Comparison of ENCODE assay signal across 14 cellular contexts in the genomic region with DNA sequence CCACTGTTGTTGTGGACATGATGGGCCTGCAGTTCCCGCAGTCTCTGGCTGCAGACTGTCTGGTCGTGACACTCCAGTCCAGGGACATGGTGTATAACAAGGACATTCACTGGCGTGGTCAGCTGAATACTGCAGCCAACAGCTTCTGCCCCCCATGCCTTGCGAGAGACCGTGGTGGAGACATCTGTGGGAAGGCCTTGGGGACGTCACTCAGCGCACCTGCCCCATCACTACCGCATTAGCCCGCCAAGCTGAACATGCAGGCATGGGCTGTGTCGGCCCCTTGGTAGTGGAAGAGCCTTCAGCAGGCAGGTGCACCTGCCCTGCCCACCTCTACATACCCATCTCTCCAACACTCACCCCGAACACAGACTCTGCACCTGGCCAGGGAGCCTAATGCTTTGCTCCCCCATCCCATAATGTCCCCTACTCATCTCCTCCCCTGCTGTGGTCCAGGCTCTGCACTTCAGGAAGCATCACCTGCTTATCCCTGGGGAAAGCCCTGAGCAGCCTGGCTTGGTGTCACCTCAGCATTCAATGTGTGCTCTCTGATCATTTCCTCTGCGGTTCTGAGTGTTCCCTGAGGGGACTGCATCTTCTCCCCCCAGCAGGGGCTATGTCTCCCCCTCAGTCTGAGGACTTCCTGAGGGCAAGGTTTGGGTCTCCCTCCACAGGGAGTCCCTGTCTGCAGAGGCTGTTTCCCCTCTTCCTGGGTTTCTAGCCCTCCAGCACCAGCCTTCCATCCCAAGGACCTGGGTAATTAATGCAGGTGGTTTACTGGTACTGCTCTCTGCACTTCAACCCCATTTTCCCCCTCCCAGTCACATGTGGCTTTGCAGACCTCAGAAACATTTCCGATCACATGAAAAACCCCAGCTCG. TPM values are rescaled to one million over a fixed set of nuclear protein-coding genes. Genes with fewer than 3 reads are reported as not detected.
DNase-seq lines count a peak whose midpoint lies in the region; ATAC-seq and TF ChIP-seq lines count a peak whose summit lies in the region.
"Had no signal": no experiment of that assay in that cellular context is flagged by ENCODE, and none has a peak within 500 bp of the region (broad histone marks: within the 10 kb centered on the region; RNA-seq: fewer than 3 reads in every experiment).

No MANE protein-coding gene starts in this region.

- H2AFZ ChIP-seq in KMS-11 (ENCODE audit: low read depth) (peak overlapping the region; percentile 61), GM23248 (no peak overlapping the region)

- H3K9me3 ChIP-seq in GM23248 (ENCODE audit: low read depth), result no peaks in the 10 kb centered on the region
- H3K9me3 ChIP-seq: A549, thyroid gland had no signal

- peak; percentile 52 for ATAC-seq in activated CD4-positive, alpha-beta T cell treated with anti-CD3 and anti-CD28 coated beads for 36 hours
- ATAC-seq in activated CD8-positive, alpha-beta T cell treated with anti-CD3 and anti-CD28 coated beads, Interleukin-2, amount 10 ng/mL, durations not matched to agents 7 days and 5 days, result peak; percentile 59
- ATAC-seq in stimulated activated memory B cell treated with anti-CD40 and anti-IgM and Interleukin-4, amounts not matched to agents 10 μg/mL and 1 μg/mL and 100 μg/mL, for 72 hours, result peak; percentile 62
- ATAC-seq in HG03108 (IDR thresholded peaks at IDR 0.05; ENCODE audit: unreplicated experiment) (no peak), HG02642 (IDR thresholded peaks at IDR 0.05; ENCODE audit: poor library complexity, unreplicated experiment) (no peak)
- ATAC-seq: foreskin keratinocyte had no signal

- in situ Hi-C loops in GM23248 (cut with MboI), result no loop called here

- peaks cover 9% of the 10 kb centered on the region for H3K27me3 Mint-ChIP-seq in activated CD4-positive, alpha-beta T cell treated with anti-CD3 and anti-CD28 coated beads for 36 hours
- peaks cover 54% of the 10 kb centered on the region for H3K27me3 Mint-ChIP-seq in activated CD8-positive, alpha-beta T cell treated with anti-CD3 and anti-CD28 coated beads, Interleukin-2, amount 10 ng/mL, durations not matched to agents 7 days and 5 days (ENCODE audit: low read depth)
- H3K27me3 Mint-ChIP-seq in stimulated activated memory B cell treated with anti-CD40 and anti-IgM and Interleukin-4, amounts not matched to agents 10 μg/mL and 1 μg/mL and 100 μg/mL, for 72 hours, result peaks cover 98% of the 10 kb centered on the region

- H3K27me3 ChIP-seq in KMS-11 (ENCODE audit: insufficient read depth, low read depth) (no peaks in the 10 kb centered on the region), GM23248 (replicated peaks; ENCODE audit: insufficient read depth) (peaks cover 24% of the 10 kb centered on the region)
- H3K27me3 ChIP-seq: thyroid gland had no signal

- H3K4me3 ChIP-seq in KMS-11 (IDR thresholded peaks at IDR 0.05; ENCODE audit: insufficient read depth, low read depth, low read length) (no peak overlapping the region), GM23248 (no peak overlapping the region)
- H3K4me3 ChIP-seq: A549, thyroid gland had no signal

- TF ChIP-seq CTCF in KMS-11 (conservative IDR thresholded peaks at IDR 0.05; ENCODE audit: low read depth, low read length), result no peak

- no peaks in the 10 kb centered on the region for H3K36me3 Mint-ChIP-seq in activated CD4-positive, alpha-beta T cell treated with anti-CD3 and anti-CD28 coated beads for 36 hours (ENCODE audit: low read depth)
- H3K36me3 Mint-ChIP-seq in activated CD8-positive, alpha-beta T cell treated with anti-CD3 and anti-CD28 coated beads, Interleukin-2, amount 10 ng/mL, durations not matched to agents 7 days and 5 days (ENCODE audit: low read depth), result no peaks in the 10 kb centered on the region
- no peaks in the 10 kb centered on the region for H3K36me3 Mint-ChIP-seq in stimulated activated memory B cell treated with anti-CD40 and anti-IgM and Interleukin-4, amounts not matched to agents 10 μg/mL and 1 μg/mL and 100 μg/mL, for 72 hours

- peaks cover 33% of the 10 kb centered on the region for H3K4me1 Mint-ChIP-seq in activated CD4-positive, alpha-beta T cell treated with anti-CD3 and anti-CD28 coated beads for 36 hours
- peaks cover 36% of the 10 kb centered on the region for H3K4me1 Mint-ChIP-seq in activated CD8-positive, alpha-beta T cell treated with anti-CD3 and anti-CD28 coated beads, Interleukin-2, amount 10 ng/mL, durations not matched to agents 7 days and 5 days (ENCODE audit: low read depth)
- H3K4me1 Mint-ChIP-seq in stimulated activated memory B cell treated with anti-CD40 and anti-IgM and Interleukin-4, amounts not matched to agents 10 μg/mL and 1 μg/mL and 100 μg/mL, for 72 hours, result peaks cover 34% of the 10 kb centered on the region

- H3F3A ChIP-seq in GM23248 (ENCODE audit: insufficient read depth), result no peaks in the 10 kb centered on the region

- H3K9me2 ChIP-seq in GM23248 (ENCODE audit: insufficient read depth), result no peaks in the 10 kb centered on the region

- no peaks in the 10 kb centered on the region for H3K9me3 Mint-ChIP-seq in activated CD4-positive, alpha-beta T cell treated with anti-CD3 and anti-CD28 coated beads for 36 hours (ENCODE audit: low read depth)
- H3K9me3 Mint-ChIP-seq in activated CD8-positive, alpha-beta T cell treated with anti-CD3 and anti-CD28 coated beads, Interleukin-2, amount 10 ng/mL, durations not matched to agents 7 days and 5 days (ENCODE audit: insufficient read depth), result no peaks in the 10 kb centered on the region
- H3K9me3 Mint-ChIP-seq in stimulated activated memory B cell treated with anti-CD40 and anti-IgM and Interleukin-4, amounts not matched to agents 10 μg/mL and 1 μg/mL and 100 μg/mL, for 72 hours, result no peaks in the 10 kb centered on the region

- CTCF ChIA-PET in activated CD4-positive, alpha-beta T cell treated with anti-CD3 and anti-CD28 coated beads for 36 hours (lab: Charles Lee), result interaction anchor here (0.6 to 3.4 kb wide), 7 partner anchors 7 to 438 kb away, joined by 3 to 20 read pairs (median 3); no protein-coding TSS in a partner anchor
- CTCF ChIA-PET in activated CD8-positive, alpha-beta T cell treated with anti-CD3 and anti-CD28 coated beads, Interleukin-2, amount 10 ng/mL, durations not matched to agents 7 days and 5 days (lab: Charles Lee), result interaction anchor here (2.8 to 4.5 kb wide), 3 partner anchors 8 to 150 kb away, joined by 10 to 25 read pairs (median 19); a partner anchor contains a TSS

- intact Hi-C loops in activated CD4-positive, alpha-beta T cell treated with anti-CD3 and anti-CD28 coated beads for 36 hours (cut with DNase I, micrococcal nuclease), result no loop called here

- H3K9ac ChIP-seq in KMS-11 (peak overlapping the region; percentile 65), GM23248 (no peak overlapping the region)

- H3K79me2 ChIP-seq in KMS-11 (ENCODE audit: insufficient read depth, low read depth) (0 out of 2 replicates have a peak, but pooled peaks cover 8% of the 10 kb centered on the region), GM23248 (ENCODE audit: insufficient read depth) (no peaks in the 10 kb centered on the region)

- no peak overlapping the region for H3K27ac Mint-ChIP-seq in activated CD4-positive, alpha-beta T cell treated with anti-CD3 and anti-CD28 coated beads for 36 hours
- H3K27ac Mint-ChIP-seq in activated CD8-positive, alpha-beta T cell treated with anti-CD3 and anti-CD28 coated beads, Interleukin-2, amount 10 ng/mL, durations not matched to agents 7 days and 5 days, result no peak overlapping the region
- H3K27ac Mint-ChIP-seq in stimulated activated memory B cell treated with anti-CD40 and anti-IgM and Interleukin-4, amounts not matched to agents 10 μg/mL and 1 μg/mL and 100 μg/mL, for 72 hours, result no peak overlapping the region

- H4K20me1 ChIP-seq in KMS-11 (ENCODE audit: insufficient read depth), result no peaks in the 10 kb centered on the region
- no peaks in the 10 kb centered on the region for H4K20me1 ChIP-seq in GM23248 (ENCODE audit: insufficient read depth)

- POLR2A ChIA-PET in activated CD4-positive, alpha-beta T cell treated with anti-CD3 and anti-CD28 coated beads for 36 hours (lab: Charles Lee), result no interaction called here
- POLR2A ChIA-PET in activated CD8-positive, alpha-beta T cell treated with anti-CD3 and anti-CD28 coated beads, Interleukin-2, amount 10 ng/mL, durations not matched to agents 7 days and 5 days (lab: Charles Lee), result no interaction called here

- H3K4me3 Mint-ChIP-seq in activated CD4-positive, alpha-beta T cell treated with anti-CD3 and anti-CD28 coated beads for 36 hours, result no peak overlapping the region
- H3K4me3 Mint-ChIP-seq in activated CD8-positive, alpha-beta T cell treated with anti-CD3 and anti-CD28 coated beads, Interleukin-2, amount 10 ng/mL, durations not matched to agents 7 days and 5 days, result no peak overlapping the region
- H3K4me3 Mint-ChIP-seq in stimulated activated memory B cell treated with anti-CD40 and anti-IgM and Interleukin-4, amounts not matched to agents 10 μg/mL and 1 μg/mL and 100 μg/mL, for 72 hours, result no peak overlapping the region

- DNase-seq in activated CD4-positive, alpha-beta T cell treated with anti-CD3 and anti-CD28 coated beads for 36 hours, result peak; percentile 32
- no peak for DNase-seq in activated CD4-positive, alpha-beta T cell treated with anti-CD3 and anti-CD28 coated beads for 4 hours
- peak; percentile 24 for DNase-seq in activated CD8-positive, alpha-beta T cell treated with anti-CD3 and anti-CD28 coated beads, Interleukin-2, amount 10 ng/mL, durations not matched to agents 7 days and 5 days
- no peak for DNase-seq in GM23248
- DNase-seq: activated CD4-positive, alpha-beta T cell treated with anti-CD3 and anti-CD28 coated beads, Interleukin-2, amount 50 U/mL, for 48 hours; foreskin keratinocyte; right cardiac atrium; thyroid gland had no signal

- WGBS in GM23248 (ENCODE audit: low coverage in 1 of 2, low lambda C conversion rate in 2 of 2, missing lambda C conversion rate in 2 of 2), 2 experiments, result 43 to 47% methylated on average over 14 of the region's 14 CpGs

- H3K36me3 ChIP-seq in KMS-11 (ENCODE audit: insufficient read depth) (no peaks in the 10 kb centered on the region), GM23248 (ENCODE audit: low read depth) (no peaks in the 10 kb centered on the region)
- H3K36me3 ChIP-seq: thyroid gland had no signal

- H3K4me2 ChIP-seq in KMS-11 (peak overlapping the region; percentile 72), GM23248 (ENCODE audit: unreplicated experiment) (no peak overlapping the region)
- H3K4me2 ChIP-seq: A549 had no signal

- H3K27ac ChIP-seq in KMS-11 (peak overlapping the region; percentile 89), GM23248 (no peak overlapping the region)
- H3K27ac ChIP-seq: A549, foreskin keratinocyte, thyroid gland had no signal

- H3K4me1 ChIP-seq in KMS-11 (ENCODE audit: low read depth, poor library complexity, severe bottlenecking), result peaks cover 65% of the 10 kb centered on the region
- H3K4me1 ChIP-seq in GM23248 (ENCODE audit: insufficient read depth), result no peaks in the 10 kb centered on the region
- H3K4me1 ChIP-seq: A549, thyroid gland had no signal

RNA-seq across cellular contexts. Expression of a gene that starts 3.2 kb away (rescaled TPM):
- total RNA-seq in activated CD4-positive, alpha-beta T cell treated with anti-CD3 and anti-CD28 coated beads for 36 hours, result under 1 TPM in 1 of 2 experiments, not detected in 1; 0.09 TPM
- total RNA-seq in activated CD8-positive, alpha-beta T cell treated with anti-CD3 and anti-CD28 coated beads, Interleukin-2, amount 10 ng/mL, durations not matched to agents 7 days and 5 days, result not detected
- not detected in 2 replicates for total RNA-seq in GM23248 (2014; rRNA removed; shearing (Covaris generic))
- not detected in 2 replicates for polyA plus RNA-seq in GM23248 (2016; fragmentation: Nextera tagmentation; extraction: Ambion mirVana)
- total RNA-seq: right cardiac atrium, thyroid gland had no signal
- polyA plus RNA-seq: A549, right cardiac atrium had no signal

RNA-seq across cellular contexts. Expression of a gene that starts 12.2 kb away (rescaled TPM):
- not detected for total RNA-seq in activated CD4-positive, alpha-beta T cell treated with anti-CD3 and anti-CD28 coated beads for 36 hours
- total RNA-seq in activated CD8-positive, alpha-beta T cell treated with anti-CD3 and anti-CD28 coated beads, Interleukin-2, amount 10 ng/mL, durations not matched to agents 7 days and 5 days, result not detected
- not detected in 2 replicates for total RNA-seq in GM23248 (2014; rRNA removed; shearing (Covaris generic))
- polyA plus RNA-seq in GM23248 (2016; fragmentation: Nextera tagmentation; extraction: Ambion mirVana), result not detected in 2 replicates

RNA-seq across cellular contexts. Expression of a gene that starts 30.0 kb away (rescaled TPM):
- not detected for total RNA-seq in activated CD4-positive, alpha-beta T cell treated with anti-CD3 and anti-CD28 coated beads for 36 hours
- not detected for total RNA-seq in activated CD8-positive, alpha-beta T cell treated with anti-CD3 and anti-CD28 coated beads, Interleukin-2, amount 10 ng/mL, durations not matched to agents 7 days and 5 days
- not detected in 2 replicates for total RNA-seq in GM23248 (2014; rRNA removed; shearing (Covaris generic))
- not detected in 2 replicates for polyA plus RNA-seq in GM23248 (2016; fragmentation: Nextera tagmentation; extraction: Ambion mirVana)
- total RNA-seq: foreskin keratinocyte, kidney epithelial cell, thyroid gland had no signal
- polyA plus RNA-seq: A549, foreskin keratinocyte had no signal

RNA-seq across cellular contexts. Expression of a gene that starts 32.7 kb away (rescaled TPM):
- not detected for total RNA-seq in activated CD4-positive, alpha-beta T cell treated with anti-CD3 and anti-CD28 coated beads for 36 hours
- not detected for total RNA-seq in activated CD8-positive, alpha-beta T cell treated with anti-CD3 and anti-CD28 coated beads, Interleukin-2, amount 10 ng/mL, durations not matched to agents 7 days and 5 days
- not detected in 2 replicates for total RNA-seq in GM23248 (2014; rRNA removed; shearing (Covaris generic))
- polyA plus RNA-seq in GM23248 (2016; fragmentation: Nextera tagmentation; extraction: Ambion mirVana), result not detected in 2 replicates
- total RNA-seq: foreskin keratinocyte, kidney epithelial cell, right cardiac atrium, thyroid gland had no signal
- polyA plus RNA-seq: A549, right cardiac atrium had no signal

RNA-seq across cellular contexts. Expression of a gene that starts 45.4 kb away (rescaled TPM):
- not detected for total RNA-seq in activated CD4-positive, alpha-beta T cell treated with anti-CD3 and anti-CD28 coated beads for 36 hours
- total RNA-seq in activated CD8-positive, alpha-beta T cell treated with anti-CD3 and anti-CD28 coated beads, Interleukin-2, amount 10 ng/mL, durations not matched to agents 7 days and 5 days, result not detected
- not detected in 2 replicates for total RNA-seq in GM23248 (2014; rRNA removed; shearing (Covaris generic))
- polyA plus RNA-seq in GM23248 (2016; fragmentation: Nextera tagmentation; extraction: Ambion mirVana), result not detected in 2 replicates
- total RNA-seq: kidney epithelial cell had no signal
- polyA plus RNA-seq: A549 had no signal

Comparison
In these comparisons a context has a peak if more than half of its experiments do, and no peak if none do; other contexts are left out.
1. DNase-seq: peak in activated CD4-positive, alpha-beta T cell treated with anti-CD3 and anti-CD28 coated beads for 36 hours (single experiment) and activated CD8-positive, alpha-beta T cell treated with anti-CD3 and anti-CD28 coated beads, Interleukin-2, amount 10 ng/mL, durations not matched to agents 7 days and 5 days (single experiment); none in activated CD4-positive, alpha-beta T cell treated with anti-CD3 and anti-CD28 coated beads for 4 hours (0 of 2) and GM23248 (single experiment).
2. ATAC-seq: peak in activated CD4-positive, alpha-beta T cell treated with anti-CD3 and anti-CD28 coated beads for 36 hours (single experiment), activated CD8-positive, alpha-beta T cell treated with anti-CD3 and anti-CD28 coated beads, Interleukin-2, amount 10 ng/mL, durations not matched to agents 7 days and 5 days (single experiment) and stimulated activated memory B cell treated with anti-CD40 and anti-IgM and Interleukin-4, amounts not matched to agents 10 μg/mL and 1 μg/mL and 100 μg/mL, for 72 hours (single experiment); none in HG03108 (single experiment) and HG02642 (single experiment).